1 cellular context compared by ENCODE assay signal in the genomic region with DNA sequence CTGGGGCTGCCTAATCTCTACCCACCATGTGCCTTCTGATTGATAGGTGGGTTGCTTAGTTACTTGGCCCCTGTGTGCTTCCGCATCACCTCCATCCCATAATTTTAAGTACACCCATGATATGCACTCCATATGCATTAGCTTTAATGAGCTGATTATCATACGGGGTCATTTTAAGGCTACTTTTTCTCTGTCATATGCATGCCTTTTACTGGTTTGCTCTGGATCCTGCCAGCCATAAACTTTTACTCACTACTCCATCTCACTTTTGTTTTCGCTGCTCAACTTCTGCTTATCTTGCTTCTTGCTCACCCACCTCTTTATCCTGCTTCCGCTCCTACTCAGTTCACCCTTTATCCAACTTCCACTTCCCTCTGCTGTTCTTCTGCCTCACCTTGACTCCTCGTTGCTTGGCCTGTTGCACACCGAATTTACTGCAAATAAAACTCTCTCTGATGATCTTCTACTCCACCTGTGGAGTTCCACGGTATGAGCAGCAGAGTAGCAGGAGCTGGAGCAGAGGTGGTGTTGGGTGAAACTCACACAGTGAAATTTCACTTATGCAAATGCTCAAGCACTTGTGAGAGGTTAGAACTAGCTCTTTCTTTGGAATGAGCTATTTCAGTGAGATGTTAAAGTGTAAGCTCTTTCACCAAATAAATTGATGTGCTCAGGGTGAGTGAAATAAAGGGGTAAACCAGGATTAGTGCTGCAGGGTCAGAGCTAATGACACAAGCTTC.
TF ChIP-seq lines count a peak whose summit lies in the region.
"Not testable (repeated sequence)": the region's sequence is repeated elsewhere in the genome, so short reads cannot be mapped to it uniquely, and the experiment has no call there.

No MANE protein-coding gene starts in this region.

TF ChIP-seq in K562, 482 proteins besides CTCF, POLR2A, EP300 and RAD21 (continued from another document):
- TF ChIP-seq, protein P1, sequence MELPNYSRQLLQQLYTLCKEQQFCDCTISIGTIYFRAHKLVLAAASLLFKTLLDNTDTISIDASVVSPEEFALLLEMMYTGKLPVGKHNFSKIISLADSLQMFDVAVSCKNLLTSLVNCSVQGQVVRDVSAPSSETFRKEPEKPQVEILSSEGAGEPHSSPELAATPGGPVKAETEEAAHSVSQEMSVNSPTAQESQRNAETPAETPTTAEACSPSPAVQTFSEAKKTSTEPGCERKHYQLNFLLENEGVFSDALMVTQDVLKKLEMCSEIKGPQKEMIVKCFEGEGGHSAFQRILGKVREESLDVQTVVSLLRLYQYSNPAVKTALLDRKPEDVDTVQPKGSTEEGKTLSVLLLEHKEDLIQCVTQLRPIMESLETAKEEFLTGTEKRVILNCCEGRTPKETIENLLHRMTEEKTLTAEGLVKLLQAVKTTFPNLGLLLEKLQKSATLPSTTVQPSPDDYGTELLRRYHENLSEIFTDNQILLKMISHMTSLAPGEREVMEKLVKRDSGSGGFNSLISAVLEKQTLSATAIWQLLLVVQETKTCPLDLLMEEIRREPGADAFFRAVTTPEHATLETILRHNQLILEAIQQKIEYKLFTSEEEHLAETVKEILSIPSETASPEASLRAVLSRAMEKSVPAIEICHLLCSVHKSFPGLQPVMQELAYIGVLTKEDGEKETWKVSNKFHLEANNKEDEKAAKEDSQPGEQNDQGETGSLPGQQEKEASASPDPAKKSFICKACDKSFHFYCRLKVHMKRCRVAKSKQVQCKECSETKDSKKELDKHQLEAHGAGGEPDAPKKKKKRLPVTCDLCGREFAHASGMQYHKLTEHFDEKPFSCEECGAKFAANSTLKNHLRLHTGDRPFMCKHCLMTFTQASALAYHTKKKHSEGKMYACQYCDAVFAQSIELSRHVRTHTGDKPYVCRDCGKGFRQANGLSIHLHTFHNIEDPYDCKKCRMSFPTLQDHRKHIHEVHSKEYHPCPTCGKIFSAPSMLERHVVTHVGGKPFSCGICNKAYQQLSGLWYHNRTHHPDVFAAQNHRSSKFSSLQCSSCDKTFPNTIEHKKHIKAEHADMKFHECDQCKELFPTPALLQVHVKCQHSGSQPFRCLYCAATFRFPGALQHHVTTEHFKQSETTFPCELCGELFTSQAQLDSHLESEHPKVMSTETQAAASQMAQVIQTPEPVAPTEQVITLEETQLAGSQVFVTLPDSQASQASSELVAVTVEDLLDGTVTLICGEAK (IDR thresholded peaks at IDR 0.05) = 0 out of 2 replicates have a peak, but pooled peaks have one; percentile 23
- TF ChIP-seq, protein P1 (CRISPR knock-in tag; IDR thresholded peaks at IDR 0.05) = not testable (repeated sequence)
- TF ChIP-seq ZBTB11 (CRISPR knock-in tag; IDR thresholded peaks at IDR 0.05) = peak in 1 of 3 experiments; percentile 46; a peak in 2 of 6 replicates
- TF ChIP-seq, protein P2, sequence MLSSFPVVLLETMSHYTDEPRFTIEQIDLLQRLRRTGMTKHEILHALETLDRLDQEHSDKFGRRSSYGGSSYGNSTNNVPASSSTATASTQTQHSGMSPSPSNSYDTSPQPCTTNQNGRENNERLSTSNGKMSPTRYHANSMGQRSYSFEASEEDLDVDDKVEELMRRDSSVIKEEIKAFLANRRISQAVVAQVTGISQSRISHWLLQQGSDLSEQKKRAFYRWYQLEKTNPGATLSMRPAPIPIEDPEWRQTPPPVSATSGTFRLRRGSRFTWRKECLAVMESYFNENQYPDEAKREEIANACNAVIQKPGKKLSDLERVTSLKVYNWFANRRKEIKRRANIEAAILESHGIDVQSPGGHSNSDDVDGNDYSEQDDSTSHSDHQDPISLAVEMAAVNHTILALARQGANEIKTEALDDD (IDR thresholded peaks at IDR 0.05) = 0 out of 2 replicates have a peak, but pooled peaks have one; percentile 38
- TF ChIP-seq SPI1 (IDR thresholded peaks at IDR 0.05; ENCODE audit: borderline replicate concordance, low read depth, low read length) = 0 out of 2 replicates have a peak, but pooled peaks have one; percentile 17
- 0 out of 4 replicates have a peak, but pooled peaks of 1 of the 2 experiments have one; percentile 27 for TF ChIP-seq MLLT1 (IDR thresholded peaks at IDR 0.05)
- not testable (repeated sequence) for TF ChIP-seq NR2C2 (CRISPR knock-in tag; IDR thresholded peaks at IDR 0.05); ETV6 (CRISPR knock-in tag; IDR thresholded peaks at IDR 0.05; ENCODE audit: borderline replicate concordance)
- 0 out of 2 replicates have a peak, but pooled peaks have one; percentile 30 for TF ChIP-seq NR2C2 (tag; IDR thresholded peaks at IDR 0.05)
- TF ChIP-seq ETV6 (IDR thresholded peaks at IDR 0.05; ENCODE audit: borderline replicate concordance in 1 of 2, low read depth in 2 of 2, low read length in 1 of 2) = peak in 1 of 2 experiments; percentile 81; a peak in 1 of 4 replicates
- TF ChIP-seq NFRKB (IDR thresholded peaks at IDR 0.05; ENCODE audit: low read depth) = 0 out of 2 replicates have a peak, but pooled peaks have one; percentile 54
- TF ChIP-seq RNF2 (IDR thresholded peaks at IDR 0.05) = 0 out of 2 replicates have a peak, but pooled peaks have one; percentile 37
- 0 out of 2 replicates have a peak, but pooled peaks have one; percentile 30 for TF ChIP-seq POLR2AphosphoS5 (IDR thresholded peaks at IDR 0.05; ENCODE audit: control insufficient read depth, insufficient read depth, low read depth, low read length)
- TF ChIP-seq, protein P3, sequence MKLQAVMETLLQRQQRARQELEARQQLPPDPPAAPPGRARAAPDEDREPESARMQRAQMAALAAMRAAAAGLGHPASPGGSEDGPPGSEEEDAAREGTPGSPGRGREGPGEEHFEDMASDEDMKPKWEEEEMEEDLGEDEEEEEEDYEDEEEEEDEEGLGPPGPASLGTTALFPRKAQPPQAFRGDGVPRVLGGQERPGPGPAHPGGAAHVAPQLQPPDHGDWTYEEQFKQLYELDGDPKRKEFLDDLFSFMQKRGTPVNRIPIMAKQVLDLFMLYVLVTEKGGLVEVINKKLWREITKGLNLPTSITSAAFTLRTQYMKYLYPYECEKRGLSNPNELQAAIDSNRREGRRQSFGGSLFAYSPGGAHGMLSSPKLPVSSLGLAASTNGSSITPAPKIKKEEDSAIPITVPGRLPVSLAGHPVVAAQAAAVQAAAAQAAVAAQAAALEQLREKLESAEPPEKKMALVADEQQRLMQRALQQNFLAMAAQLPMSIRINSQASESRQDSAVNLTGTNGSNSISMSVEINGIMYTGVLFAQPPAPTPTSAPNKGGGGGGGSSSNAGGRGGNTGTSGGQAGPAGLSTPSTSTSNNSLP (IDR thresholded peaks at IDR 0.05; ENCODE audit: borderline replicate concordance, low read depth, low read length) = peak; percentile 54; the same call in 1 of the 2 replicates
- peak; percentile 86 for TF ChIP-seq KLF16 (IDR thresholded peaks at IDR 0.05)
- peak; percentile 49; the same call in 1 of the 2 replicates for TF ChIP-seq PKNOX1 (IDR thresholded peaks at IDR 0.05)
